13 cellular contexts compared by ENCODE assay signal in genomic region chr10:6033954-6034353, GRCh38. TPM values are rescaled to one million over a fixed set of nuclear protein-coding genes. Genes with fewer than 3 reads are reported as not detected.
DNase-seq lines count a peak whose midpoint lies in the region; ATAC-seq lines count a peak whose summit lies in the region.
"Had no signal": no experiment of that assay in that cellular context is flagged by ENCODE, and none has a peak within 500 bp of the region (broad histone marks: within the 10 kb centered on the region; RNA-seq: fewer than 3 reads in every experiment).

No MANE protein-coding gene starts in this region.

- peaks cover 12% of the 10 kb centered on the region for H3K27me3 ChIP-seq in ACC112 (ENCODE audit: insufficient read depth, low read length)
- H3K27me3 ChIP-seq: Peyer's patch had no signal

- H2AFZ ChIP-seq in ACC112 (ENCODE audit: low read length, unreplicated experiment), result peak overlapping the region; percentile 20

- peak overlapping the region; percentile 52 for H3K27ac Mint-ChIP-seq in activated T-helper 2 cell treated with anti-CD3 and anti-CD28 coated beads, Interferon-gamma antibody, Interleukin-2, Interleukin-4, amounts not matched to agents 10 μg/mL and 5 μg/mL and 100 μg/mL, durations not matched to agents 14 hours and 24 hours and 36 hours

- no peaks in the 10 kb centered on the region for H3K79me2 ChIP-seq in ACC112 (ENCODE audit: control insufficient read depth, insufficient read depth, low read length, unreplicated experiment)

- peaks cover 17% of the 10 kb centered on the region for H3K9me3 Mint-ChIP-seq in activated T-helper 2 cell treated with anti-CD3 and anti-CD28 coated beads, Interferon-gamma antibody, Interleukin-2, Interleukin-4, amounts not matched to agents 10 μg/mL and 5 μg/mL and 100 μg/mL, durations not matched to agents 14 hours and 24 hours and 36 hours

- intact Hi-C loops in activated T-helper 2 cell treated with anti-CD3 and anti-CD28 coated beads, Interferon-gamma antibody, Interleukin-2, Interleukin-4, amounts not matched to agents 10 μg/mL and 5 μg/mL and 100 μg/mL, durations not matched to agents 14 hours and 24 hours and 36 hours (cut with micrococcal nuclease), result no loop called here

- peaks cover 94% of the 10 kb centered on the region for H3K36me3 Mint-ChIP-seq in activated T-helper 2 cell treated with anti-CD3 and anti-CD28 coated beads, Interferon-gamma antibody, Interleukin-2, Interleukin-4, amounts not matched to agents 10 μg/mL and 5 μg/mL and 100 μg/mL, durations not matched to agents 14 hours and 24 hours and 36 hours (ENCODE audit: low read depth)

- peaks cover 9% of the 10 kb centered on the region for H3K4me1 ChIP-seq in ACC112 (ENCODE audit: control insufficient read depth, insufficient read depth, low read length, unreplicated experiment)
- H3K4me1 ChIP-seq: Peyer's patch had no signal

- no peak overlapping the region for H3K4me3 ChIP-seq in ACC112 (ENCODE audit: low read depth, low read length)
- H3K4me3 ChIP-seq: Peyer's patch had no signal

- no peaks in the 10 kb centered on the region for H3K36me3 ChIP-seq in ACC112 (ENCODE audit: insufficient read depth, low read length)
- H3K36me3 ChIP-seq: Peyer's patch had no signal

- peak; percentile 59 for DNase-seq in GM03348 (ENCODE audit: low spot score)
- DNase-seq in activated T-helper 2 cell treated with anti-CD3 and anti-CD28 coated beads, Interferon-gamma antibody, Interleukin-2, Interleukin-4, amounts not matched to agents 10 μg/mL and 5 μg/mL and 100 μg/mL, durations not matched to agents 14 hours and 24 hours and 36 hours (ENCODE audit: low spot score), result no peak
- DNase-seq in left lobe of liver (ENCODE audit: low spot score), result no peak
- DNase-seq in NCI-H2227 (lab: John Stamatoyannopoulos, UW; ENCODE audit: unreplicated experiment), result no peak
- no peak for DNase-seq in GM19238 (ENCODE audit: insufficient read length, low spot score)
- DNase-seq: activated CD8-positive, alpha-beta memory T cell treated with anti-CD3 and anti-CD28 coated beads for 24 hours; NCI-H1930 had no signal

- peak overlapping the region; percentile 41; the same call in 1 of the 2 replicates for H3K27ac ChIP-seq in ACC112 (ENCODE audit: low read depth, low read length)

- peaks cover 65% of the 10 kb centered on the region for H3K4me1 Mint-ChIP-seq in activated T-helper 2 cell treated with anti-CD3 and anti-CD28 coated beads, Interferon-gamma antibody, Interleukin-2, Interleukin-4, amounts not matched to agents 10 μg/mL and 5 μg/mL and 100 μg/mL, durations not matched to agents 14 hours and 24 hours and 36 hours (ENCODE audit: low read depth)

- no peaks in the 10 kb centered on the region for H3K27me3 Mint-ChIP-seq in activated T-helper 2 cell treated with anti-CD3 and anti-CD28 coated beads, Interferon-gamma antibody, Interleukin-2, Interleukin-4, amounts not matched to agents 10 μg/mL and 5 μg/mL and 100 μg/mL, durations not matched to agents 14 hours and 24 hours and 36 hours (ENCODE audit: low read depth)
- H3K27me3 Mint-ChIP-seq: central memory CD8-positive, alpha-beta T cell had no signal

- H3K4me3 Mint-ChIP-seq in activated T-helper 2 cell treated with anti-CD3 and anti-CD28 coated beads, Interferon-gamma antibody, Interleukin-2, Interleukin-4, amounts not matched to agents 10 μg/mL and 5 μg/mL and 100 μg/mL, durations not matched to agents 14 hours and 24 hours and 36 hours (ENCODE audit: low read depth), result no peak overlapping the region
- H3K4me3 Mint-ChIP-seq: central memory CD8-positive, alpha-beta T cell had no signal

- ATAC-seq in left lobe of liver, result peak; percentile 30
- no peak for ATAC-seq in GM21515 (IDR thresholded peaks at IDR 0.05; ENCODE audit: unreplicated experiment)
- no peak for ATAC-seq in GM19463 (IDR thresholded peaks at IDR 0.05; ENCODE audit: unreplicated experiment)

RNA-seq across cellular contexts. Expression of gene IL2RA, which starts 28.2 kb away (rescaled TPM):
- total RNA-seq in activated T-helper 2 cell treated with anti-CD3 and anti-CD28 coated beads, Interferon-gamma antibody, Interleukin-2, Interleukin-4, amounts not matched to agents 10 μg/mL and 5 μg/mL and 100 μg/mL, durations not matched to agents 14 hours and 24 hours and 36 hours, result 1,777 and 1,808 TPM in 2 replicates
- total RNA-seq in left lobe of liver, result 1.3 TPM
- total RNA-seq: temporal lobe had no signal

RNA-seq across cellular contexts. Expression of gene RBM17, which starts 54.9 kb away (rescaled TPM):
- 257 and 266 TPM in 2 replicates for total RNA-seq in activated T-helper 2 cell treated with anti-CD3 and anti-CD28 coated beads, Interferon-gamma antibody, Interleukin-2, Interleukin-4, amounts not matched to agents 10 μg/mL and 5 μg/mL and 100 μg/mL, durations not matched to agents 14 hours and 24 hours and 36 hours
- 24.3 TPM for total RNA-seq in left lobe of liver

RNA-seq across cellular contexts. Expression of gene IL15RA, which starts 56.6 kb away (rescaled TPM):
- total RNA-seq in activated T-helper 2 cell treated with anti-CD3 and anti-CD28 coated beads, Interferon-gamma antibody, Interleukin-2, Interleukin-4, amounts not matched to agents 10 μg/mL and 5 μg/mL and 100 μg/mL, durations not matched to agents 14 hours and 24 hours and 36 hours, result 19.2 and 19.8 TPM in 2 replicates
- total RNA-seq in left lobe of liver, result 8.4 TPM

Comparison
In these comparisons a context has a peak if more than half of its experiments do, and no peak if none do; other contexts are left out.
1. RNA of gene IL2RA, which starts 28.2 kb away (total RNA-seq): 1,777 to 1,808 TPM in activated T-helper 2 cell treated with anti-CD3 and anti-CD28 coated beads, Interferon-gamma antibody, Interleukin-2, Interleukin-4, amounts not matched to agents 10 μg/mL and 5 μg/mL and 100 μg/mL, durations not matched to agents 14 hours and 24 hours and 36 hours; 1.3 TPM in left lobe of liver (single experiment); every median in the first group is over 100 times any median in the second.
2. RNA of gene RBM17, which starts 54.9 kb away (total RNA-seq): 257 to 266 TPM in activated T-helper 2 cell treated with anti-CD3 and anti-CD28 coated beads, Interferon-gamma antibody, Interleukin-2, Interleukin-4, amounts not matched to agents 10 μg/mL and 5 μg/mL and 100 μg/mL, durations not matched to agents 14 hours and 24 hours and 36 hours; 24.3 TPM in left lobe of liver (single experiment); every median in the first group is over 10 times any median in the second.